23 cellular contexts compared by ENCODE assay signal in genomic region chr11:10978189-10978588, GRCh38.
"Had no signal": no experiment of that assay in that cellular context is flagged by ENCODE, and none has a peak within 500 bp of the region (broad histone marks: within the 10 kb centered on the region; RNA-seq: fewer than 3 reads in every experiment).

No MANE protein-coding gene starts in this region.

- H3K36me3 Mint-ChIP-seq: immature natural killer cell had no signal

- FAIRE-seq: kidney, urothelium cell line had no signal

- H2AFZ ChIP-seq: parathyroid adenoma had no signal

- H3K9me3 Mint-ChIP-seq: immature natural killer cell had no signal

- H3K27me3 ChIP-seq: esophagus squamous epithelium, gastroesophageal sphincter, right lobe of liver, stomach, transverse colon had no signal

- H3K27ac Mint-ChIP-seq: immature natural killer cell, nephron progenitor cell had no signal

- H3K4me3 Mint-ChIP-seq: immature natural killer cell; naive thymus-derived CD4-positive, alpha-beta T cell; nephron progenitor cell had no signal

- H3K36me3 ChIP-seq: esophagus squamous epithelium, gastroesophageal sphincter, prostate gland, right lobe of liver, stomach, thoracic aorta, transverse colon had no signal

- H3K4me3 ChIP-seq: esophagus squamous epithelium, gastroesophageal sphincter, lung, prostate gland, right lobe of liver, stomach, thoracic aorta, transverse colon had no signal

- DNase-seq: cortex of kidney; esophagus squamous epithelium; foreskin fibroblast; immature natural killer cell; kidney; left colon; left ventricle myocardium superior; mesendoderm; naive thymus-derived CD4-positive, alpha-beta T cell; nephron progenitor cell; retina; right lobe of liver; stimulated activated CD4-positive, alpha-beta T cell treated with anti-CD3 and anti-CD28 coated beads, Interleukin-4, amount 100 ng/mL, for 24 hours; stimulated activated naive CD4-positive, alpha-beta T cell; stomach; substantia nigra; transverse colon had no signal

- H3K4me1 ChIP-seq: parathyroid adenoma, prostate gland, right lobe of liver, stomach, transverse colon had no signal

- H3K9me3 ChIP-seq: esophagus squamous epithelium, gastroesophageal sphincter, prostate gland, right lobe of liver, stomach, thoracic aorta, transverse colon had no signal

- H3K9ac ChIP-seq: parathyroid adenoma had no signal

- H3K27ac ChIP-seq: esophagus squamous epithelium, gastroesophageal sphincter, parathyroid adenoma, prostate gland, right lobe of liver, stomach, thoracic aorta, transverse colon had no signal

- H3K4me1 Mint-ChIP-seq: immature natural killer cell had no signal

- H3K79me2 ChIP-seq: parathyroid adenoma had no signal

- ATAC-seq: gastroesophageal sphincter; left colon; left ventricle myocardium superior; naive thymus-derived CD4-positive, alpha-beta T cell; right lobe of liver had no signal
